ENCODE assay signal across 35 cellular contexts in genomic region chr20:57380081-57380750, GRCh38. TPM values are rescaled to one million over a fixed set of nuclear protein-coding genes. Genes with fewer than 3 reads are reported as not detected.
DNase-seq lines count a peak whose midpoint lies in the region; ATAC-seq and TF ChIP-seq lines count a peak whose summit lies in the region.
"Had no signal": no experiment of that assay in that cellular context is flagged by ENCODE, and none has a peak within 500 bp of the region (broad histone marks: within the 10 kb centered on the region; RNA-seq: fewer than 3 reads in every experiment).

No MANE protein-coding gene starts in this region.

- ATAC-seq in activated T-helper 17 cell treated with anti-CD3 and anti-CD28 coated beads, Interleukin-2, amount 50 U/mL, for 72 hours (replicated peaks), result no peak
- no peak for ATAC-seq in HG03039 (IDR thresholded peaks at IDR 0.05; ENCODE audit: unreplicated experiment)
- ATAC-seq: CD8-positive, alpha-beta T cell; left lobe of liver; pancreas; PC-3; SK-N-SH treated with all-trans-retinoic acid at 6 μM for 48 hours; stimulated activated naive CD8-positive, alpha-beta T cell treated with anti-CD3 and anti-CD28 coated beads, Interleukin-15, amount 100 ng/mL, for 72 hours had no signal

- H3K36me3 Mint-ChIP-seq in activated T-helper 17 cell treated with anti-CD3 and anti-CD28 coated beads, Interleukin-2, amount 50 U/mL, for 72 hours (ENCODE audit: low read depth), result peaks cover 74% of the 10 kb centered on the region

- H3K27ac ChIP-seq in cardiac muscle cell, result peak overlapping the region; percentile 14
- H3K27ac ChIP-seq in left ventricle myocardium inferior (replicated peaks), result no peak overlapping the region
- H3K27ac ChIP-seq: brain microvascular endothelial cell, HL-60, pancreas, uterus had no signal

- peaks cover 6% of the 10 kb centered on the region for H3K4me1 Mint-ChIP-seq in activated T-helper 17 cell treated with anti-CD3 and anti-CD28 coated beads, Interleukin-2, amount 50 U/mL, for 72 hours
- H3K4me1 Mint-ChIP-seq: neural crest cell had no signal

- peak overlapping the region; percentile 62 for H3K27ac Mint-ChIP-seq in activated T-helper 17 cell treated with anti-CD3 and anti-CD28 coated beads, Interleukin-2, amount 50 U/mL, for 72 hours
- H3K27ac Mint-ChIP-seq: CD8-positive, alpha-beta T cell; memory B cell; stimulated activated naive CD8-positive, alpha-beta T cell treated with anti-CD3 and anti-CD28 coated beads, Interleukin-15, amount 100 ng/mL, for 72 hours had no signal

- H3K27me3 Mint-ChIP-seq in activated T-helper 17 cell treated with anti-CD3 and anti-CD28 coated beads, Interleukin-2, amount 50 U/mL, for 72 hours, result no peaks in the 10 kb centered on the region
- H3K27me3 Mint-ChIP-seq: memory B cell; stimulated activated naive CD8-positive, alpha-beta T cell treated with anti-CD3 and anti-CD28 coated beads, Interleukin-15, amount 100 ng/mL, for 72 hours had no signal

- no peaks in the 10 kb centered on the region for H3K27me3 ChIP-seq in cardiac muscle cell
- no peaks in the 10 kb centered on the region for H3K27me3 ChIP-seq in left ventricle myocardium inferior (ENCODE audit: low read depth)
- H3K27me3 ChIP-seq: brain microvascular endothelial cell, pancreas, uterus had no signal

- H3K4me3 Mint-ChIP-seq in activated T-helper 17 cell treated with anti-CD3 and anti-CD28 coated beads, Interleukin-2, amount 50 U/mL, for 72 hours, result no peak overlapping the region
- H3K4me3 Mint-ChIP-seq: CD8-positive, alpha-beta T cell; memory B cell; neural crest cell; stimulated activated naive CD8-positive, alpha-beta T cell treated with anti-CD3 and anti-CD28 coated beads, Interleukin-15, amount 100 ng/mL, for 72 hours had no signal

- no peak for DNase-seq in cardiac muscle cell (ENCODE audit: low read depth in 1 of 2, low spot score in 1 of 2)
- no peak for DNase-seq in left ventricle myocardium inferior
- peak; percentile 37 for DNase-seq in islet precursor cell
- DNase-seq in NCI-H1417 treated with DMSO at 0.1 percent for 48 hours (lab: John Stamatoyannopoulos, UW), result no peak
- no peak for DNase-seq in NK-92 (lab: John Stamatoyannopoulos, UW; ENCODE audit: unreplicated experiment)
- DNase-seq in SKM-1 (lab: John Stamatoyannopoulos, UW; ENCODE audit: unreplicated experiment), result no peak
- DNase-seq: activated naive CD4-positive, alpha-beta T cell treated with Interleukin-2 at 50 U/mL for 16 hours; activated T-cell treated with anti-CD3 and anti-CD28 coated beads, Interleukin-2, amount 50 U/mL, for 1 hour; AML-193; amygdala; brain microvascular endothelial cell; CD8-positive, alpha-beta T cell; effector CD4-positive, alpha-beta T cell; hypothalamus; NCI-H1436; NCI-H2081; NCI-H524 treated with DMSO at 0.1 percent for 48 hours; NK-92 treated with Interleukin-12 subunit alpha and Interleukin-12 subunit beta, amount 100 ng/mL, for 24 hours; PC-3; retina; Right ventricle myocardium superior; small intestine; stimulated activated naive CD8-positive, alpha-beta T cell treated with anti-CD3 and anti-CD28 coated beads, Interleukin-15, amount 100 ng/mL, for 72 hours; uterus had no signal

- H3K9me3 ChIP-seq in cardiac muscle cell (ENCODE audit: low read depth) (no peaks in the 10 kb centered on the region), left ventricle myocardium inferior (replicated peaks) (no peaks in the 10 kb centered on the region)
- H3K9me3 ChIP-seq: pancreas, uterus had no signal

- TF ChIP-seq CTCF in cardiac muscle cell (IDR thresholded peaks at IDR 0.05; ENCODE audit: low read depth, low read length), result no peak
- no peak for TF ChIP-seq CTCF in left ventricle myocardium inferior (IDR thresholded peaks at IDR 0.05; ENCODE audit: borderline replicate concordance)

- H3K9me3 Mint-ChIP-seq in activated T-helper 17 cell treated with anti-CD3 and anti-CD28 coated beads, Interleukin-2, amount 50 U/mL, for 72 hours, result no peaks in the 10 kb centered on the region
- H3K9me3 Mint-ChIP-seq: CD8-positive, alpha-beta T cell; memory B cell; neural crest cell; stimulated activated naive CD8-positive, alpha-beta T cell treated with anti-CD3 and anti-CD28 coated beads, Interleukin-15, amount 100 ng/mL, for 72 hours had no signal

- H3K4me1 ChIP-seq in cardiac muscle cell (ENCODE audit: low read depth) (no peaks in the 10 kb centered on the region), left ventricle myocardium inferior (peaks cover 19% of the 10 kb centered on the region)
- H3K4me1 ChIP-seq: pancreas, uterus had no signal

- no peak overlapping the region for H3K4me3 ChIP-seq in cardiac muscle cell
- no peak overlapping the region for H3K4me3 ChIP-seq in left ventricle myocardium inferior
- H3K4me3 ChIP-seq: pancreas, uterus had no signal

- peaks cover 29% of the 10 kb centered on the region for H3K36me3 ChIP-seq in cardiac muscle cell
- peaks cover 49% of the 10 kb centered on the region for H3K36me3 ChIP-seq in left ventricle myocardium inferior
- H3K36me3 ChIP-seq: uterus had no signal

- intact Hi-C loops in left ventricle myocardium inferior (cut with micrococcal nuclease), result loop anchor here (2.0 kb wide), 1 partner anchor 115 kb away; no protein-coding TSS in a partner anchor

RNA-seq across cellular contexts. Expression of gene RBM38, which starts 11.0 kb away (rescaled TPM):
- total RNA-seq in cardiac muscle cell (420 and 625 TPM in 2 replicates), left ventricle myocardium inferior (75.5 TPM)
- 404 and 626 TPM in 2 replicates for polyA plus RNA-seq in cardiac muscle cell
- 10 to 100 TPM; 63.0 to 64.3 TPM for total RNA-seq in activated T-helper 17 cell treated with anti-CD3 and anti-CD28 coated beads, Interleukin-2, amount 50 U/mL, for 72 hours

RNA-seq across cellular contexts. Expression of gene RAE1, which starts 29.2 kb away (rescaled TPM):
- total RNA-seq in cardiac muscle cell (34.2 and 46.1 TPM in 2 replicates), left ventricle myocardium inferior (15.3 TPM)
- 72.4 and 74.1 TPM in 2 replicates for polyA plus RNA-seq in cardiac muscle cell
- total RNA-seq in activated T-helper 17 cell treated with anti-CD3 and anti-CD28 coated beads, Interleukin-2, amount 50 U/mL, for 72 hours, result 10 to 100 TPM; 48.3 to 79.7 TPM

RNA-seq across cellular contexts. Expression of gene SPO11, which starts 50.6 kb away (rescaled TPM):
- total RNA-seq in cardiac muscle cell (not detected in 2 replicates), left ventricle myocardium inferior (not detected)
- not detected in 2 replicates for polyA plus RNA-seq in cardiac muscle cell
- total RNA-seq in activated T-helper 17 cell treated with anti-CD3 and anti-CD28 coated beads, Interleukin-2, amount 50 U/mL, for 72 hours, result not detected
- total RNA-seq: A673; CD8-positive, alpha-beta T cell; left lobe of liver; LHCN-M2; neural crest cell; pancreas; PC-3; Right ventricle myocardium superior; uterus had no signal
- polyA plus RNA-seq: pancreas, small intestine, thymus had no signal
